8 cellular contexts compared by ENCODE assay signal in the genomic region with DNA sequence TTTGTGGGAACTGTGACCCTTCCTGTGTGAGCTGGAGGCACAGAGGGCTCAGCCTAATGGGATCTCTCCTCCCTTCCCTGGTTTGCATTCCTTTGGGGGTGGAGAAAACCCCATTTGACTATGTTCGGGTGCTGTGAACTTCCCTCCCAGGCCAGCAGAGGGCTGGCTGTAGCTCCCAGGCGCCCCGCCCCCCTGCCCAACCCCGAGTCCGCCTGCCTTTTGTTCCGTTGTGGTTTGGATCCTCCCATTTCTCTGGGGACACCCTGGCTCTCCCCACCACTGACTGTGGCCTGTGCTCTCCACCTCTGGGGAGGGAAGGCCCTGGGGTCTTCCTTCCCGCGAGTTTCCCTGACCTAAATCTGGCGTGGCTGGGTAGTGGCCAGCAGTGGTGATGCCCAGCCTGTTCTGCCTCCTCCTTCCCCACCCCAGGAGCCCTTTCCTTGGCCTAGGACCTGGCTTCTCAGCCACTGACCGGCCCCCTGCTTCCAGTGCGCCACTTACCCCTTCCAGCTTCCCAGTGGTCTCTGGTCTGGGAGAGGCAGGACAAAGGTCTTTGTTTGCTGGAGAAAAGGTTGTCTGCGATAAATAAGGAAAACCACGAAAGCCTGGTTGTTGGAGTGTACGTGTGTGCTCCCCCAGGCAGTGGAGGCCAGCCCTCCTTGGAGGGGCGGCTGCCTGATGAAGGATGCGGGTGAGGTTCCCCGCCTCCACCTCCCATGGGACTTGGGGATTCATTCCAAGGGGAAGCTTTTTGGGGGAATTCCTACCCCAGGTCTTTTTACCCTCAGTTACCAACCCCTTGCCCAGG. TPM values are rescaled to one million over a fixed set of nuclear protein-coding genes. Genes with fewer than 3 reads are reported as not detected.
A peak's percentile ranks its signal among the peaks of the same experiment; 100 is the strongest.
DNase-seq lines count a peak whose midpoint lies in the region; ATAC-seq and TF ChIP-seq lines count a peak whose summit lies in the region.

No MANE protein-coding gene starts in this region.

- peak overlapping the region; percentile 66 for H3K9ac ChIP-seq in endocrine pancreas (ENCODE audit: control insufficient read depth, insufficient read depth, low read length)

- peak overlapping the region; percentile 96; the same call in 1 of the 2 replicates for H3K27ac ChIP-seq in 22Rv1

- H3K4me1 ChIP-seq in endocrine pancreas (ENCODE audit: control insufficient read depth, insufficient read depth, low read length) = no peaks in the 10 kb centered on the region

- H3K36me3 ChIP-seq in GM06990 (ENCODE audit: control insufficient read depth, insufficient read depth, low read length) (peaks cover 14% of the 10 kb centered on the region), endocrine pancreas (ENCODE audit: control insufficient read depth, insufficient read depth, low read length) (peaks cover 3% of the 10 kb centered on the region)

- TF ChIP-seq CTCF in 22Rv1 (IDR thresholded peaks at IDR 0.05) = peak; percentile 66
- TF ChIP-seq CTCF in GM06990 (IDR thresholded peaks at IDR 0.05; ENCODE audit: insufficient read depth, low read length, poor library complexity, severe bottlenecking) = peak; percentile 94

- H3K9me3 ChIP-seq in endocrine pancreas (ENCODE audit: control insufficient read depth, low read length) = no peaks in the 10 kb centered on the region

- H3K27me3 ChIP-seq in GM06990 (replicated peaks; ENCODE audit: control insufficient read depth, insufficient read depth, low read length) = no peaks in the 10 kb centered on the region
- H3K27me3 ChIP-seq in endocrine pancreas (ENCODE audit: control insufficient read depth, insufficient read depth, low read length) = no peaks in the 10 kb centered on the region

- H3K4me3 ChIP-seq in GM06990 (replicated peaks; ENCODE audit: low read depth, low read length) = peak overlapping the region; percentile 9; the same call in 1 of the 2 replicates
- peak overlapping the region; percentile 73 for H3K4me3 ChIP-seq in endocrine pancreas (ENCODE audit: control insufficient read depth, insufficient read depth, low read length)

- ATAC-seq in GM19397 (IDR thresholded peaks at IDR 0.05; ENCODE audit: unreplicated experiment) = no peak

- DNase-seq in GM06990 (ENCODE audit: extremely low read depth, insufficient read length) (peak; percentile 61), NCI-H460 (ENCODE audit: extremely low read depth, low read depth) (peak; percentile 37), midbrain (lab: John Stamatoyannopoulos, UW) (peak; percentile 30)
- DNase-seq in activated CD8-positive, alpha-beta memory T cell treated with anti-CD3 and anti-CD28 coated beads for 24 hours = peak; percentile 81
- DNase-seq in stimulated activated naive CD4-positive, alpha-beta T cell (lab: John Stamatoyannopoulos, UW) = peak in 5 of 6 experiments; percentile 21 to 48 (median 32)

RNA-seq across cellular contexts. Expression of a gene that starts 5.0 kb away (rescaled TPM):
- 73.7 and 85.5 TPM in 2 replicates for total RNA-seq in NCI-H460 (2014; rRNA removed; shearing (Covaris generic))
- 91.9 and 128 TPM in 2 replicates for polyA plus RNA-seq in NCI-H460 (2014; cell fraction: nucleus; rRNA removed)

Comparison
In these comparisons a context has a peak if more than half of its experiments do, and no peak if none do; other contexts are left out.
1. DNase-seq: peak in every context shown above with its lines; median percentile 81 in activated CD8-positive, alpha-beta memory T cell treated with anti-CD3 and anti-CD28 coated beads for 24 hours; 61 in GM06990; 37 in NCI-H460; 32 in stimulated activated naive CD4-positive, alpha-beta T cell; 30 in midbrain.